1 cellular context compared by ENCODE assay signal in genomic region chr17:49191917-49192741, GRCh38.
TF ChIP-seq lines count a peak whose summit lies in the region.

No MANE protein-coding gene starts in this region.

TF ChIP-seq in K562, 482 proteins besides CTCF, POLR2A, EP300 and RAD21 (continued from another document and continues in another):
- TF ChIP-seq CHD7 (IDR thresholded peaks at IDR 0.05; ENCODE audit: low read depth, low read length), result no peak
- TF ChIP-seq ARHGAP35 (IDR thresholded peaks at IDR 0.05; ENCODE audit: partially characterized antibody), result no peak
- TF ChIP-seq TCFL5 (CRISPR knock-in tag; conservative IDR thresholded peaks at IDR 0.05), result no peak
- no peak for TF ChIP-seq DPF2 (IDR thresholded peaks at IDR 0.05)
- TF ChIP-seq PML (IDR thresholded peaks at IDR 0.05; ENCODE audit: low read length), result no peak
- TF ChIP-seq TAF9B (IDR thresholded peaks at IDR 0.05; ENCODE audit: partially characterized antibody), result peak; percentile 21
- TF ChIP-seq KDM1A (IDR thresholded peaks at IDR 0.05), result peak; percentile 26 to 32; a peak in 2 of 4 replicates
- no peak for TF ChIP-seq ZNF311 (CRISPR knock-in tag; IDR thresholded peaks at IDR 0.05)
- TF ChIP-seq CBX8 (IDR thresholded peaks at IDR 0.05; ENCODE audit: borderline replicate concordance, extremely low read depth, low read depth, low read length, poor library complexity, severe bottlenecking), result no peak
- 0 out of 2 replicates have a peak, but pooled peaks have one; percentile 18 for TF ChIP-seq SPI1 (IDR thresholded peaks at IDR 0.05; ENCODE audit: borderline replicate concordance, low read depth, low read length)
- TF ChIP-seq ZNF282 (CRISPR knock-in tag; IDR thresholded peaks at IDR 0.05), result no peak
- no peak for TF ChIP-seq SAP30 (IDR thresholded peaks at IDR 0.05; ENCODE audit: borderline replicate concordance, insufficient read depth, low read depth, low read length, poor library complexity, severe bottlenecking)
- TF ChIP-seq ZNF24 (IDR thresholded peaks at IDR 0.05), result no peak
- TF ChIP-seq TAL1 (IDR thresholded peaks at IDR 0.05), result peak; percentile 73
- no peak for TF ChIP-seq SFPQ (IDR thresholded peaks at IDR 0.05; ENCODE audit: low read depth, low read length)
- TF ChIP-seq POLR2AphosphoS5 (IDR thresholded peaks at IDR 0.05; ENCODE audit: control insufficient read depth, insufficient read depth, low read depth, low read length), result peak; percentile 64
- no peak for TF ChIP-seq ZNF584 (CRISPR knock-in tag; IDR thresholded peaks at IDR 0.05; ENCODE audit: low read depth)
- TF ChIP-seq PKNOX1 (IDR thresholded peaks at IDR 0.05), result no peak
- no peak for TF ChIP-seq ZNF507 (tag; conservative IDR thresholded peaks at IDR 0.05)
- peak; percentile 94 for TF ChIP-seq RBM22 (IDR thresholded peaks at IDR 0.05; ENCODE audit: low read depth, low read length, poor library complexity, severe bottlenecking)
- no peak for TF ChIP-seq FOXA1 (IDR thresholded peaks at IDR 0.05; ENCODE audit: borderline replicate concordance)
- TF ChIP-seq ZBED1 (IDR thresholded peaks at IDR 0.05), result 0 out of 2 replicates have a peak, but pooled peaks have one; percentile 53
- no peak for TF ChIP-seq CEBPB (tag; IDR thresholded peaks at IDR 0.05)
- TF ChIP-seq XRCC4 (IDR thresholded peaks at IDR 0.05; ENCODE audit: extremely low read depth, insufficient read depth, insufficient read length), result no peak
- no peak for TF ChIP-seq COPS2 (conservative IDR thresholded peaks at IDR 0.05)
- 0 out of 2 replicates have a peak, but pooled peaks have one; percentile 51 for TF ChIP-seq ILF3 (IDR thresholded peaks at IDR 0.05; ENCODE audit: borderline replicate concordance)
- TF ChIP-seq, protein P1, sequence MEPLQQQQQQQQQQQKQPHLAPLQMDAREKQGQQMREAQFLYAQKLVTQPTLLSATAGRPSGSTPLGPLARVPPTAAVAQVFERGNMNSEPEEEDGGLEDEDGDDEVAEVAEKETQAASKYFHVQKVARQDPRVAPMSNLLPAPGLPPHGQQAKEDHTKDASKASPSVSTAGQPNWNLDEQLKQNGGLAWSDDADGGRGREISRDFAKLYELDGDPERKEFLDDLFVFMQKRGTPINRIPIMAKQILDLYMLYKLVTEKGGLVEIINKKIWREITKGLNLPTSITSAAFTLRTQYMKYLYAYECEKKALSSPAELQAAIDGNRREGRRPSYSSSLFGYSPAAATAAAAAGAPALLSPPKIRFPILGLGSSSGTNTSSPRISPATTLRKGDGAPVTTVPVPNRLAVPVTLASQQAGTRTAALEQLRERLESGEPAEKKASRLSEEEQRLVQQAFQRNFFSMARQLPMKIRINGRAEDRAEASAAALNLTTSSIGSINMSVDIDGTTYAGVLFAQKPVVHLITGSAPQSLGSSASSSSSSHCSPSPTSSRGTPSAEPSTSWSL (CRISPR knock-in tag; IDR thresholded peaks at IDR 0.05; ENCODE audit: borderline replicate concordance), result no peak
- TF ChIP-seq ZNF324 (CRISPR knock-in tag; IDR thresholded peaks at IDR 0.05), result no peak
- peak; percentile 93 for TF ChIP-seq SMARCE1 (IDR thresholded peaks at IDR 0.05)
- peak; percentile 27; the same call in 1 of the 2 replicates for TF ChIP-seq MAFG (tag; conservative IDR thresholded peaks at IDR 0.05)
- TF ChIP-seq ETS2 (tag; IDR thresholded peaks at IDR 0.05; ENCODE audit: borderline replicate concordance, poor library complexity, severe bottlenecking), result no peak
- no peak for TF ChIP-seq ZBTB17 (CRISPR knock-in tag; IDR thresholded peaks at IDR 0.05)
- peak; percentile 22; the same call in 1 of the 2 replicates for TF ChIP-seq GATAD2A (IDR thresholded peaks at IDR 0.05)
- TF ChIP-seq TSHZ1 (CRISPR knock-in tag; IDR thresholded peaks at IDR 0.05), result no peak
